In genomic region chr5:149820012-149820411, GRCh38 we compare ENCODE assay signal across 26 cellular contexts.
"Had no signal": no experiment of that assay in that cellular context is flagged by ENCODE, and none has a peak within 500 bp of the region (broad histone marks: within the 10 kb centered on the region; RNA-seq: fewer than 3 reads in every experiment).

No MANE protein-coding gene starts in this region.

- H3K36me3 ChIP-seq: colonic mucosa, neutrophil, ovary, transverse colon had no signal

- H3K4me3 ChIP-seq: colonic mucosa, gastroesophageal sphincter, lung, ovary, spleen, transverse colon had no signal

- H3K4me1 ChIP-seq: colonic mucosa, spleen had no signal

- H3K27me3 Mint-ChIP-seq: activated CD8-positive, alpha-beta T cell treated with anti-CD3 and anti-CD28 coated beads for 36 hours; activated naive CD8-positive, alpha-beta T cell; activated T-helper 17 cell treated with anti-CD3 and anti-CD28 coated beads, Interleukin-2, amount 50 U/mL, for 72 hours; progenitor cell of endocrine pancreas had no signal

- H3K27ac Mint-ChIP-seq: activated CD8-positive, alpha-beta T cell treated with anti-CD3 and anti-CD28 coated beads for 36 hours; activated naive CD8-positive, alpha-beta T cell; immature natural killer cell; natural killer cell; progenitor cell of endocrine pancreas; WTC11 had no signal

- ATAC-seq: activated CD8-positive, alpha-beta T cell treated with anti-CD3 and anti-CD28 coated beads for 36 hours; activated T-cell treated with anti-CD3 and anti-CD28 coated beads, Interleukin-2, amount 50 U/mL, for 4 hours; activated T-helper 17 cell treated with anti-CD3 and anti-CD28 coated beads, Interleukin-2, amount 50 U/mL, for 72 hours; gastroesophageal sphincter; natural killer cell had no signal

- H3K4me3 Mint-ChIP-seq: activated CD8-positive, alpha-beta T cell treated with anti-CD3 and anti-CD28 coated beads for 36 hours; activated naive CD8-positive, alpha-beta T cell; activated T-cell treated with anti-CD3 and anti-CD28 coated beads, Interleukin-2, amount 50 U/mL, for 4 hours; activated T-helper 17 cell treated with anti-CD3 and anti-CD28 coated beads, Interleukin-2, amount 50 U/mL, for 72 hours; immature natural killer cell; natural killer cell; WTC11 had no signal

- H3K36me3 Mint-ChIP-seq: immature natural killer cell, natural killer cell, WTC11 had no signal

- H3K4me1 Mint-ChIP-seq: activated T-helper 17 cell treated with anti-CD3 and anti-CD28 coated beads, Interleukin-2, amount 50 U/mL, for 72 hours; immature natural killer cell; natural killer cell had no signal

- H3K27me3 ChIP-seq: colonic mucosa, dorsolateral prefrontal cortex, gastroesophageal sphincter, neutrophil, ovary, spleen, transverse colon had no signal

- H3K9me3 ChIP-seq: colonic mucosa, gastroesophageal sphincter, neutrophil, ovary, spleen, transverse colon had no signal

- H3K9me3 Mint-ChIP-seq: activated CD8-positive, alpha-beta T cell treated with anti-CD3 and anti-CD28 coated beads for 36 hours; activated T-cell treated with anti-CD3 and anti-CD28 coated beads, Interleukin-2, amount 50 U/mL, for 4 hours; activated T-helper 17 cell treated with anti-CD3 and anti-CD28 coated beads, Interleukin-2, amount 50 U/mL, for 72 hours; immature natural killer cell; natural killer cell; WTC11 had no signal

- H3K27ac ChIP-seq: colonic mucosa, gastroesophageal sphincter, neutrophil, ovary, spleen had no signal

- DNase-seq: activated CD4-positive, alpha-beta T cell treated with anti-CD3 and anti-CD28 coated beads for 1 hour; activated CD4-positive, alpha-beta T cell treated with anti-CD3 and anti-CD28 coated beads, Interleukin-2, amount 50 U/mL, for 1 hour; activated CD8-positive, alpha-beta T cell treated with anti-CD3 and anti-CD28 coated beads for 36 hours; activated T-cell treated with anti-CD3 and anti-CD28 coated beads, Interleukin-2, amount 50 U/mL, for 4 hours; anterior cingulate cortex; colonic mucosa; dorsolateral prefrontal cortex; effector memory CD4-positive, alpha-beta T cell; erythroblast; hypothalamus; immature natural killer cell; mesendoderm; natural killer cell; ovary; retina; stimulated activated naive CD4-positive, alpha-beta T cell; T-helper 2 cell; transverse colon had no signal
